In the genomic region with DNA sequence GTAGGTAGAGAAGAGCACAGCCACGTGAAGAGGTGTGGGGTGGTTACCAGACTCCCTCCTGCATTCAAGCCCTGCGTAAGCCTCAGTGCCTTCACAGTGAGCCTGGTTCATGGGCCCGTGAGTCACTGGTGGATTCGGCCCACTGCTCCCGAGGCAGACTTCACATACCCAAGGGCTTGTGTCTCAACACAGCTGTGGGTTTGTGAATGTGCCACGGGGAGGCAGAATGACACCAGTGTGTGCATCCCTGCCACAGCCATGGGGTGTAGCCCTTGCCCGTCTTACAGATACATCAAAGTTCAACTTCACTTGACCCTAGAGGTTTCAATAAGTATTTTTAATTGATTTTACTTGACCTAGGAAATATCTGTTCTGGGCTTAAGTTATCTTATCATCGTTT, we compare ENCODE assay signal across 22 cellular contexts.
A peak's percentile ranks its signal among the peaks of the same experiment; 100 is the strongest.
DNase-seq lines count a peak whose midpoint lies in the region; ATAC-seq and TF ChIP-seq lines count a peak whose summit lies in the region.
"Had no signal": no experiment of that assay in that cellular context is flagged by ENCODE, and none has a peak within 500 bp of the region (broad histone marks: within the 10 kb centered on the region; RNA-seq: fewer than 3 reads in every experiment).

No MANE protein-coding gene starts in this region.

- no peak overlapping the region for H3K4me3 ChIP-seq in kidney epithelial cell (ENCODE audit: low read depth, low read length)
- H3K4me3 ChIP-seq: adrenal gland, cardiac muscle cell, left ventricle myocardium inferior, SJCRH30 had no signal

- DNase-seq in HK-2 (ENCODE audit: unreplicated experiment) (peak; percentile 66), caudate nucleus (lab: John Stamatoyannopoulos, UW) (peak in 32 of 61 donors; percentile 5 to 62 (median 20)), kidney epithelial cell (ENCODE audit: low read depth) (peak; percentile 41), posterior cingulate gyrus (peak; percentile 35 to 96 (median 71)), SIG-M5 treated with dmso at 0.1 percent for 504 hours (lab: John Stamatoyannopoulos, UW; ENCODE audit: unreplicated experiment) (no peak), NCI-H187 (lab: John Stamatoyannopoulos, UW) (no peak), Right ventricle myocardium superior (no peak), GM10248 (ENCODE audit: extremely low spot score) (no peak)
- DNase-seq: activated CD4-positive, alpha-beta memory T cell treated with anti-CD3 and anti-CD28 coated beads, Interleukin-2, amount 10 ng/mL, durations not matched to agents 7 days and 5 days; activated CD4-positive, CD25-positive, alpha-beta regulatory T cell; adrenal gland; CD4-positive, alpha-beta memory T cell; dermis blood vessel endothelial cell; DMS79 treated with DMSO at 0.1 percent for 48 hours; left ventricle myocardium inferior; NCI-H1694 treated with DMSO at 0.1 percent for 48 hours; NCI-H2227 treated with DMSO at 0.1 percent for 48 hours; PC-3; right cardiac atrium had no signal

- POLR2A ChIA-PET in GM10248 (lab: Yijun Ruan, JAX) = no interaction called here

- no peak for ATAC-seq in Right ventricle myocardium superior (ENCODE audit: poor library complexity)
- ATAC-seq: PC-3 had no signal

- peak; percentile 27 for TF ChIP-seq CTCF in kidney epithelial cell (IDR thresholded peaks at IDR 0.05; ENCODE audit: insufficient read depth, low read length, poor library complexity, severe bottlenecking)
- TF ChIP-seq CTCF in GM10248 (IDR thresholded peaks at IDR 0.05; ENCODE audit: control extremely low read depth, extremely low read depth, low read depth, missing control alignments) = no peak

- intact Hi-C loops in posterior cingulate gyrus (cut with DNase I) = loop anchor here (1.0 to 5.0 kb wide), 2 partner anchors 168 to 274 kb away; no protein-coding TSS in a partner anchor
- intact Hi-C loops in Right ventricle myocardium superior (cut with DNase I) = loop anchor here (10.0 kb wide), 1 partner anchor 275 kb away; no protein-coding TSS in a partner anchor

- peaks cover 4% of the 10 kb centered on the region for H3K36me3 ChIP-seq in kidney epithelial cell (ENCODE audit: control insufficient read depth, insufficient read depth, low read length)

- H3K27me3 ChIP-seq in kidney epithelial cell (ENCODE audit: control insufficient read depth, insufficient read depth, low read length) = no peaks in the 10 kb centered on the region
- H3K27me3 ChIP-seq: adrenal gland, cardiac muscle cell, SJCRH30 had no signal

- no peak overlapping the region for H3K27ac ChIP-seq in caudate nucleus (ENCODE audit: low read depth, low read length)
- H3K27ac ChIP-seq: adrenal gland, cardiac muscle cell, epithelial cell of prostate, left ventricle myocardium inferior, SJCRH30 had no signal

- CTCF ChIA-PET in GM10248 (lab: Yijun Ruan, JAX) = no interaction called here

Comparison
In these comparisons a context has a peak if more than half of its experiments do, and no peak if none do; other contexts are left out.
1. DNase-seq: peak in HK-2 (single experiment), caudate nucleus (32 of 61), kidney epithelial cell (single experiment) and posterior cingulate gyrus (10 of 10); none in SIG-M5 treated with dmso at 0.1 percent for 504 hours (single experiment), NCI-H187 (0 of 2), Right ventricle myocardium superior (single experiment) and GM10248 (single experiment).